Comparison of ENCODE assay signal across 16 cellular contexts in genomic region chr10:114481055-114481454, GRCh38.
DNase-seq lines count a peak whose midpoint lies in the region; ATAC-seq and TF ChIP-seq lines count a peak whose summit lies in the region.
"Had no signal": no experiment of that assay in that cellular context is flagged by ENCODE, and none has a peak within 500 bp of the region (broad histone marks: within the 10 kb centered on the region; RNA-seq: fewer than 3 reads in every experiment).

No MANE protein-coding gene starts in this region.

- no peaks in the 10 kb centered on the region for H3K27me3 Mint-ChIP-seq in activated CD8-positive, alpha-beta T cell treated with anti-CD3 and anti-CD28 coated beads for 36 hours
- no peaks in the 10 kb centered on the region for H3K27me3 Mint-ChIP-seq in activated CD8-positive, alpha-beta T cell treated with anti-CD3 and anti-CD28 coated beads, Interleukin-2, amount 10 ng/mL, durations not matched to agents 7 days and 5 days (ENCODE audit: low read depth)
- no peaks in the 10 kb centered on the region for H3K27me3 Mint-ChIP-seq in central memory CD8-positive, alpha-beta T cell

- peaks cover 61% of the 10 kb centered on the region for H3K4me1 Mint-ChIP-seq in activated CD8-positive, alpha-beta T cell treated with anti-CD3 and anti-CD28 coated beads for 36 hours (ENCODE audit: low read depth)
- H3K4me1 Mint-ChIP-seq in activated CD8-positive, alpha-beta T cell treated with anti-CD3 and anti-CD28 coated beads, Interleukin-2, amount 10 ng/mL, durations not matched to agents 7 days and 5 days (ENCODE audit: low read depth) = peaks cover 4% of the 10 kb centered on the region
- peaks cover 15% of the 10 kb centered on the region for H3K4me1 Mint-ChIP-seq in central memory CD8-positive, alpha-beta T cell

- H3K36me3 ChIP-seq in left ventricle myocardium inferior (peaks cover 27% of the 10 kb centered on the region), uterus (no peaks in the 10 kb centered on the region)
- H3K36me3 ChIP-seq: BLaER1 had no signal

- peaks cover 53% of the 10 kb centered on the region for H3K36me3 Mint-ChIP-seq in activated CD8-positive, alpha-beta T cell treated with anti-CD3 and anti-CD28 coated beads for 36 hours (ENCODE audit: low read depth)
- peaks cover 37% of the 10 kb centered on the region for H3K36me3 Mint-ChIP-seq in activated CD8-positive, alpha-beta T cell treated with anti-CD3 and anti-CD28 coated beads, Interleukin-2, amount 10 ng/mL, durations not matched to agents 7 days and 5 days (ENCODE audit: low read depth)
- peaks cover 15% of the 10 kb centered on the region for H3K36me3 Mint-ChIP-seq in central memory CD8-positive, alpha-beta T cell (ENCODE audit: insufficient read depth)

- POLR2A ChIA-PET in activated CD8-positive, alpha-beta T cell treated with anti-CD3 and anti-CD28 coated beads for 36 hours (lab: Charles Lee) = interaction anchor here (1.0 kb wide), 1 partner anchor 16 kb away, joined by 3 read pairs; no protein-coding TSS in a partner anchor
- POLR2A ChIA-PET in activated CD8-positive, alpha-beta T cell treated with anti-CD3 and anti-CD28 coated beads, Interleukin-2, amount 10 ng/mL, durations not matched to agents 7 days and 5 days (lab: Charles Lee) = no interaction called here

- intact Hi-C loops in activated CD8-positive, alpha-beta T cell treated with anti-CD3 and anti-CD28 coated beads for 36 hours (cut with micrococcal nuclease) = no loop called here
- intact Hi-C loops in left ventricle myocardium inferior (cut with micrococcal nuclease) = no loop called here
- intact Hi-C loops in Right ventricle myocardium superior (cut with DNase I) = no loop called here
- intact Hi-C loops in uterus (cut with DNase I; ENCODE audit: low total_unique reads) = no loop called here

- H3K27me3 ChIP-seq in left ventricle myocardium inferior (ENCODE audit: low read depth) (no peaks in the 10 kb centered on the region), uterus (no peaks in the 10 kb centered on the region)
- H3K27me3 ChIP-seq: BLaER1 had no signal

- TF ChIP-seq POLR2A in uterus (IDR thresholded peaks at IDR 0.05) = no peak

- H3K4me3 ChIP-seq in left ventricle myocardium inferior (no peak overlapping the region), uterus (no peak overlapping the region)
- H3K4me3 ChIP-seq: BLaER1, PC-9 had no signal

- no peak for DNase-seq in activated CD8-positive, alpha-beta T cell treated with anti-CD3 and anti-CD28 coated beads for 36 hours
- DNase-seq in activated CD8-positive, alpha-beta T cell treated with anti-CD3 and anti-CD28 coated beads, Interleukin-2, amount 10 ng/mL, durations not matched to agents 7 days and 5 days = no peak
- DNase-seq in left ventricle myocardium inferior (no peak), Right ventricle myocardium superior (no peak), uterus (no peak), SIG-M5 (lab: John Stamatoyannopoulos, UW) (no peak)
- DNase-seq in central memory CD8-positive, alpha-beta T cell (ENCODE audit: low spot score in 2 of 2) = no peak
- DNase-seq: DMS 273 treated with DMSO at 0.1 percent for 48 hours, GF-D8, MM.1S, NCI-H1092 treated with DMSO at 0.1 percent for 48 hours, NCI-H2081 treated with DMSO at 0.1 percent for 48 hours, NCI-H524, PC-9 had no signal

- TF ChIP-seq CTCF in activated CD8-positive, alpha-beta T cell treated with anti-CD3 and anti-CD28 coated beads for 36 hours (IDR thresholded peaks at IDR 0.05) = no peak
- TF ChIP-seq CTCF in left ventricle myocardium inferior (IDR thresholded peaks at IDR 0.05; ENCODE audit: borderline replicate concordance) = no peak
- no peak for TF ChIP-seq CTCF in uterus (IDR thresholded peaks at IDR 0.05)

- ATAC-seq in activated CD8-positive, alpha-beta T cell treated with anti-CD3 and anti-CD28 coated beads for 36 hours = no peak
- no peak for ATAC-seq in activated CD8-positive, alpha-beta T cell treated with anti-CD3 and anti-CD28 coated beads, Interleukin-2, amount 10 ng/mL, durations not matched to agents 7 days and 5 days
- ATAC-seq in Right ventricle myocardium superior (ENCODE audit: poor library complexity) (no peak), HG03342 (IDR thresholded peaks at IDR 0.05; ENCODE audit: unreplicated experiment) (no peak)
- ATAC-seq in central memory CD8-positive, alpha-beta T cell (replicated peaks; ENCODE audit: extremely low read depth, poor library complexity, severe bottlenecking) = no peak

- peak overlapping the region; percentile 11 for H3K27ac Mint-ChIP-seq in activated CD8-positive, alpha-beta T cell treated with anti-CD3 and anti-CD28 coated beads for 36 hours
- H3K27ac Mint-ChIP-seq in activated CD8-positive, alpha-beta T cell treated with anti-CD3 and anti-CD28 coated beads, Interleukin-2, amount 10 ng/mL, durations not matched to agents 7 days and 5 days = no peak overlapping the region
- H3K27ac Mint-ChIP-seq in central memory CD8-positive, alpha-beta T cell (ENCODE audit: low read depth) = peak overlapping the region; percentile 44

- H3K4me3 Mint-ChIP-seq in activated CD8-positive, alpha-beta T cell treated with anti-CD3 and anti-CD28 coated beads for 36 hours = no peak overlapping the region
- no peak overlapping the region for H3K4me3 Mint-ChIP-seq in activated CD8-positive, alpha-beta T cell treated with anti-CD3 and anti-CD28 coated beads, Interleukin-2, amount 10 ng/mL, durations not matched to agents 7 days and 5 days
- H3K4me3 Mint-ChIP-seq in central memory CD8-positive, alpha-beta T cell = no peak overlapping the region

- no peaks in the 10 kb centered on the region for H3K9me3 ChIP-seq in left ventricle myocardium inferior (replicated peaks)
- H3K9me3 ChIP-seq in uterus = no peaks in the 10 kb centered on the region

- CTCF ChIA-PET in activated CD8-positive, alpha-beta T cell treated with anti-CD3 and anti-CD28 coated beads for 36 hours (lab: Charles Lee) = interaction anchor here (1.3 to 5.3 kb wide), 3 partner anchors 10 to 43 kb away, joined by 4 to 50 read pairs (median 7); no protein-coding TSS in a partner anchor
- CTCF ChIA-PET in activated CD8-positive, alpha-beta T cell treated with anti-CD3 and anti-CD28 coated beads, Interleukin-2, amount 10 ng/mL, durations not matched to agents 7 days and 5 days (lab: Charles Lee) = interaction anchor here (1.9 to 5.7 kb wide), 2 partner anchors 11 to 177 kb away, joined by 9 to 34 read pairs; no protein-coding TSS in a partner anchor

- H3K27ac ChIP-seq in left ventricle myocardium inferior (replicated peaks) (peak overlapping the region; percentile 92), uterus (peak overlapping the region; percentile 10 to 77)
- H3K27ac ChIP-seq: BLaER1, PC-9 had no signal

- peaks cover 2% of the 10 kb centered on the region for H3K9me3 Mint-ChIP-seq in activated CD8-positive, alpha-beta T cell treated with anti-CD3 and anti-CD28 coated beads for 36 hours
- H3K9me3 Mint-ChIP-seq in activated CD8-positive, alpha-beta T cell treated with anti-CD3 and anti-CD28 coated beads, Interleukin-2, amount 10 ng/mL, durations not matched to agents 7 days and 5 days (ENCODE audit: insufficient read depth) = peaks cover 6% of the 10 kb centered on the region
- no peaks in the 10 kb centered on the region for H3K9me3 Mint-ChIP-seq in central memory CD8-positive, alpha-beta T cell

- H3K4me1 ChIP-seq in left ventricle myocardium inferior (peaks cover 100% of the 10 kb centered on the region), uterus (peaks cover 0 to 12% of the 10 kb centered on the region in 2 donors)
- H3K4me1 ChIP-seq: BLaER1 had no signal
